Comparison of ENCODE assay signal across 18 cellular contexts in genomic region chr16:11180489-11180888, GRCh38.
DNase-seq lines count a peak whose midpoint lies in the region; ATAC-seq, FAIRE-seq and TF ChIP-seq lines count a peak whose summit lies in the region.
"Had no signal": no experiment of that assay in that cellular context is flagged by ENCODE, and none has a peak within 500 bp of the region (broad histone marks: within the 10 kb centered on the region; RNA-seq: fewer than 3 reads in every experiment).

No MANE protein-coding gene starts in this region.

- peak overlapping the region; percentile 60 for H3K4me3 Mint-ChIP-seq in T-helper 2 cell treated with Interferon-gamma antibody and Interleukin-4, amounts not matched to agents 5 μg/mL and 100 μg/mL, for 36 hours
- H3K4me3 Mint-ChIP-seq: activated T-cell treated with anti-CD3 and anti-CD28 coated beads, Interleukin-2, amount 50 U/mL, for 4 hours; CD4-positive, alpha-beta T cell; immature natural killer cell had no signal

- peaks cover 53% of the 10 kb centered on the region for H3K4me1 Mint-ChIP-seq in T-helper 2 cell treated with Interferon-gamma antibody and Interleukin-4, amounts not matched to agents 5 μg/mL and 100 μg/mL, for 36 hours (ENCODE audit: low read depth)

- peak overlapping the region; percentile 76 for H3K27ac Mint-ChIP-seq in T-helper 2 cell treated with Interferon-gamma antibody and Interleukin-4, amounts not matched to agents 5 μg/mL and 100 μg/mL, for 36 hours
- H3K27ac Mint-ChIP-seq: CD4-positive, alpha-beta T cell had no signal

- H3K36me3 ChIP-seq in GM06990 (ENCODE audit: control insufficient read depth, insufficient read depth, low read length) (peaks cover 7% of the 10 kb centered on the region; the same call in 1 of the 2 replicates), lower lobe of right lung (peaks cover 15% of the 10 kb centered on the region)

- intact Hi-C loops in lower lobe of right lung (cut with DNase I) = no loop called here

- in situ Hi-C loops in ACHN (cut with HindIII; ENCODE audit: low pct_ligation_motif_present, low pct_unique_long_range_greater_than_20kb, low sequenced_read_pairs) = no loop called here

- no peak for DNase-seq in GM06990 (ENCODE audit: extremely low read depth, insufficient read length)
- no peak for DNase-seq in GM18507 (ENCODE audit: extremely low spot score, insufficient read length, low read depth)
- no peak for DNase-seq in T-helper 2 cell treated with Interferon-gamma antibody and Interleukin-4, amounts not matched to agents 5 μg/mL and 100 μg/mL, for 36 hours (ENCODE audit: low spot score)
- DNase-seq in lower lobe of right lung = peak; percentile 70
- no peak for DNase-seq in NCI-H1930 (lab: John Stamatoyannopoulos, UW)
- no peak for DNase-seq in ACHN
- DNase-seq in islet precursor cell = no peak
- DNase-seq: activated T-cell treated with anti-CD3 and anti-CD28 coated beads, Interleukin-2, amount 50 U/mL, for 4 hours; CD4-positive, alpha-beta T cell; effector CD8-positive, alpha-beta T cell; immature natural killer cell; NCI-H1694; retina; stimulated activated CD4-positive, alpha-beta T cell treated with anti-CD3 and anti-CD28 coated beads, Interleukin-2, amount 100 ng/mL, for 48 hours; stimulated activated naive CD4-positive, alpha-beta T cell had no signal

- TF ChIP-seq CTCF in GM06990 (IDR thresholded peaks at IDR 0.05; ENCODE audit: insufficient read depth, low read length, poor library complexity, severe bottlenecking) (no peak), lower lobe of right lung (IDR thresholded peaks at IDR 0.05) (no peak)

- H3K27me3 ChIP-seq in GM06990 (replicated peaks; ENCODE audit: control insufficient read depth, insufficient read depth, low read length) (no peaks in the 10 kb centered on the region), lower lobe of right lung (ENCODE audit: low read depth) (no peaks in the 10 kb centered on the region)
- H3K27me3 ChIP-seq: body of pancreas, gastrocnemius medialis had no signal

- peaks cover 10% of the 10 kb centered on the region for H3K4me1 ChIP-seq in lower lobe of right lung
- H3K4me1 ChIP-seq: body of pancreas had no signal

- peak; percentile 87 for FAIRE-seq in GM18507 (lab: Jason Lieb, UNC)
- FAIRE-seq: K562 had no signal

- H3K27ac ChIP-seq in lower lobe of right lung = no peak overlapping the region
- H3K27ac ChIP-seq: body of pancreas, gastrocnemius medialis had no signal

- H3K9me3 Mint-ChIP-seq in T-helper 2 cell treated with Interferon-gamma antibody and Interleukin-4, amounts not matched to agents 5 μg/mL and 100 μg/mL, for 36 hours = no peaks in the 10 kb centered on the region
- H3K9me3 Mint-ChIP-seq: activated T-cell treated with anti-CD3 and anti-CD28 coated beads, Interleukin-2, amount 50 U/mL, for 4 hours; CD4-positive, alpha-beta T cell; immature natural killer cell had no signal

- no peaks in the 10 kb centered on the region for H3K9me3 ChIP-seq in lower lobe of right lung
- H3K9me3 ChIP-seq: body of pancreas, gastrocnemius medialis had no signal

- H3K27me3 Mint-ChIP-seq in T-helper 2 cell treated with Interferon-gamma antibody and Interleukin-4, amounts not matched to agents 5 μg/mL and 100 μg/mL, for 36 hours (ENCODE audit: low read depth) = no peaks in the 10 kb centered on the region
- H3K27me3 Mint-ChIP-seq: CD4-positive, alpha-beta T cell had no signal

- peaks cover 24% of the 10 kb centered on the region for H3K36me3 Mint-ChIP-seq in T-helper 2 cell treated with Interferon-gamma antibody and Interleukin-4, amounts not matched to agents 5 μg/mL and 100 μg/mL, for 36 hours (ENCODE audit: low read depth)

- ATAC-seq in lower lobe of right lung = peak; percentile 25 to 51
- ATAC-seq: activated T-cell treated with anti-CD3 and anti-CD28 coated beads, Interleukin-2, amount 50 U/mL, for 4 hours; body of pancreas; K562 had no signal

- H3K4me3 ChIP-seq in GM06990 (replicated peaks; ENCODE audit: low read depth, low read length) = peak overlapping the region; percentile 25; the same call in 1 of the 2 replicates
- no peak overlapping the region for H3K4me3 ChIP-seq in lower lobe of right lung
- H3K4me3 ChIP-seq: body of pancreas, gastrocnemius medialis, K562 had no signal
